Comparison of ENCODE assay signal across 8 cellular contexts in the genomic region with DNA sequence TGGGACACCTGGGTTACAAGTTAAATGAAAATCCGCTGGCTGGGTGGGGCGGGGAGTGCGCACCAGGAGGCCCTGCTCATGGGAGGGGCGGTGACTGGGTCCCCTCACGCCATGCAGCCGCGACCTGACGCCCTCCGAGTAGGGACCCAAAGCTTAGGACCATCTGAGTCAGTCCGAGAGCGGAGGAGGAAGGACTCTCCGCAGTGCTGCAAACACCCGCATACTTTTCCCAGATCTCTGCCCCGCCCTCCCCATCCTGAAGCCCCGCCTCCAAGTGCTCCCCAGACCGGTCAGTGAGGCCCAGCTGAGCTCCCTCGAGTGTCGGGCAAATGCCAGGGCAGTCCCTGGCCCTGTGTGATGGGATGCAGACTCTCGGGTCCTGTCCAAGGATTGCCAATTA. TPM values are rescaled to one million over a fixed set of nuclear protein-coding genes. Genes with fewer than 3 reads are reported as not detected.
A peak's percentile ranks its signal among the peaks of the same experiment; 100 is the strongest.
DNase-seq lines count a peak whose midpoint lies in the region; ATAC-seq and TF ChIP-seq lines count a peak whose summit lies in the region.

No MANE protein-coding gene starts in this region.

- H3K4me3 ChIP-seq in esophagus muscularis mucosa (peak overlapping the region; percentile 37 to 55 (median 45)), parathyroid adenoma (ENCODE audit: low read depth, low read length) (peak overlapping the region; percentile 50)

- H3K36me3 ChIP-seq in esophagus muscularis mucosa (no peaks in the 10 kb centered on the region), parathyroid adenoma (ENCODE audit: control insufficient read depth, insufficient read depth, low read length) (no peaks in the 10 kb centered on the region)

- TF ChIP-seq CTCF in esophagus muscularis mucosa (IDR thresholded peaks at IDR 0.05) (no peak), parathyroid adenoma (IDR thresholded peaks at IDR 0.05) (no peak)

- no peak for TF ChIP-seq EP300 in esophagus muscularis mucosa (IDR thresholded peaks at IDR 0.05)

- peak; percentile 25 for DNase-seq in ELF-1 (ENCODE audit: low read depth, low spot score)
- DNase-seq in MV-4-11 (lab: John Stamatoyannopoulos, UW), result peak; percentile 29
- no peak for DNase-seq in esophagus muscularis mucosa (ENCODE audit: extremely low spot score)
- DNase-seq in NCI-H187 treated with DMSO at 0.1 percent for 48 hours (lab: John Stamatoyannopoulos, UW), result no peak
- DNase-seq in NCI-H446 treated with DMSO at 0.1 percent for 48 hours (lab: John Stamatoyannopoulos, UW), result no peak
- DNase-seq in DMS79 (lab: John Stamatoyannopoulos, UW), result no peak

- H3K79me2 ChIP-seq in parathyroid adenoma, result no peaks in the 10 kb centered on the region

- ATAC-seq in HG03521 (IDR thresholded peaks at IDR 0.05; ENCODE audit: unreplicated experiment), result no peak

- H3K9ac ChIP-seq in parathyroid adenoma, result no peak overlapping the region

- intact Hi-C loops in esophagus muscularis mucosa (cut with DNase I), result loop anchor here (5.0 kb wide), 1 partner anchor 135 kb away; no protein-coding TSS in a partner anchor

- H3K27ac ChIP-seq in esophagus muscularis mucosa (replicated peaks in 1 of 4), result no peak overlapping the region
- H3K27ac ChIP-seq in parathyroid adenoma, result no peak overlapping the region

- 2% methylated on average over 14 of the region's 19 CpGs for WGBS in esophagus muscularis mucosa

- H3K9me3 ChIP-seq in esophagus muscularis mucosa, result no peaks in the 10 kb centered on the region
- H3K9me3 ChIP-seq in parathyroid adenoma (ENCODE audit: control insufficient read depth, low read length), result no peaks in the 10 kb centered on the region

- H3K27me3 ChIP-seq in esophagus muscularis mucosa, result peaks cover 4 to 95% (median 53%) of the 10 kb centered on the region in 4 donors
- H3K27me3 ChIP-seq in parathyroid adenoma (ENCODE audit: control insufficient read depth, insufficient read depth, low read length), result no peaks in the 10 kb centered on the region

- H3K4me2 ChIP-seq in parathyroid adenoma (ENCODE audit: low read length), result peak overlapping the region; percentile 65

- no peak for TF ChIP-seq POLR2A in esophagus muscularis mucosa (IDR thresholded peaks at IDR 0.05; ENCODE audit: low read depth)

- H3K4me1 ChIP-seq in esophagus muscularis mucosa (peaks cover 42 to 67% (median 58%) of the 10 kb centered on the region in 4 donors), parathyroid adenoma (no peaks in the 10 kb centered on the region)

- no peak overlapping the region for H2AFZ ChIP-seq in parathyroid adenoma

RNA-seq across cellular contexts. Expression of gene FLI1, which starts 6.6 kb away (rescaled TPM):
- total RNA-seq in esophagus muscularis mucosa, result 10 to 100 TPM; 17.4 to 43.8 (median 29.6) TPM

Comparison
In these comparisons a context has a peak if more than half of its experiments do, and no peak if none do; other contexts are left out.
1. DNase-seq: peak in ELF-1 (single experiment) and MV-4-11 (single experiment); none in esophagus muscularis mucosa (single experiment), NCI-H187 treated with DMSO at 0.1 percent for 48 hours (single experiment), NCI-H446 treated with DMSO at 0.1 percent for 48 hours (single experiment) and DMS79 (single experiment).